8 cellular contexts compared by ENCODE assay signal in genomic region chr4:602559-602942, GRCh38. TPM values are rescaled to one million over a fixed set of nuclear protein-coding genes. Genes with fewer than 3 reads are reported as not detected.
A peak's percentile ranks its signal among the peaks of the same experiment; 100 is the strongest.
DNase-seq lines count a peak whose midpoint lies in the region; ATAC-seq and TF ChIP-seq lines count a peak whose summit lies in the region.

No MANE protein-coding gene starts in this region.

- TF ChIP-seq EP300 in ovary (IDR thresholded peaks at IDR 0.05), result no peak

- H3K27me3 Mint-ChIP-seq in activated T-cell treated with anti-CD3 and anti-CD28 coated beads, Interleukin-2, amount 50 U/mL, for 4 hours (ENCODE audit: low read depth), result peaks cover 25% of the 10 kb centered on the region

- H3K36me3 ChIP-seq in ovary (no peaks in the 10 kb centered on the region), mesenchymal stem cell (ENCODE audit: control insufficient read depth in 1 of 2, insufficient read depth in 2 of 2, low read depth in 1 of 2, low read length in 2 of 2) (no peaks in the 10 kb centered on the region)

- H3K18ac ChIP-seq in mesenchymal stem cell (ENCODE audit: low read depth in 1 of 2, low read length in 2 of 2), result no peak overlapping the region

- H3K9ac ChIP-seq in mesenchymal stem cell (ENCODE audit: low read length), result no peak overlapping the region

- DNase-seq in NCI-H2196 (lab: John Stamatoyannopoulos, UW; ENCODE audit: unreplicated experiment) (peak; percentile 81), iPS DF 4.7 (ENCODE audit: extremely low read depth, low spot score) (peak; percentile 78), ovary (no peak), mesenchymal stem cell (no peak)
- peak; percentile 51 for DNase-seq in activated T-cell treated with anti-CD3 and anti-CD28 coated beads, Interleukin-2, amount 50 U/mL, for 4 hours
- DNase-seq in stimulated activated CD4-positive, alpha-beta T cell treated with anti-CD3 and anti-CD28 coated beads, Interleukin-4, amount 100 ng/mL, for 1 hour, result peak; percentile 65

- H3K4me1 ChIP-seq in ovary (ENCODE audit: insufficient read depth) (no peaks in the 10 kb centered on the region), mesenchymal stem cell (ENCODE audit: control insufficient read depth, insufficient read depth, low read depth, low read length) (no peaks in the 10 kb centered on the region)

- H3K27ac ChIP-seq in ovary (no peak overlapping the region), mesenchymal stem cell (ENCODE audit: low read length, poor library complexity, severe bottlenecking) (no peak overlapping the region)

- H3K4me3 Mint-ChIP-seq in activated T-cell treated with anti-CD3 and anti-CD28 coated beads, Interleukin-2, amount 50 U/mL, for 4 hours, result no peak overlapping the region

- no peak overlapping the region for H2AFZ ChIP-seq in mesenchymal stem cell (ENCODE audit: low read depth, low read length)

- no peaks in the 10 kb centered on the region for H3K9me3 Mint-ChIP-seq in activated T-cell treated with anti-CD3 and anti-CD28 coated beads, Interleukin-2, amount 50 U/mL, for 4 hours

- peaks cover 6% of the 10 kb centered on the region for H3K4me1 Mint-ChIP-seq in activated T-cell treated with anti-CD3 and anti-CD28 coated beads, Interleukin-2, amount 50 U/mL, for 4 hours (ENCODE audit: low read depth)

- WGBS in ovary, 3 donors, result 13 to 18% (median 16%) methylated on average over 8 of the region's 8 CpGs
- WGBS in mesenchymal stem cell, result 28% methylated on average over 8 of the region's 8 CpGs

- no peak overlapping the region for H3K4me2 ChIP-seq in mesenchymal stem cell (ENCODE audit: low read length, poor library complexity, severe bottlenecking)

- H2AK5ac ChIP-seq in mesenchymal stem cell (ENCODE audit: low read length, severe bottlenecking), result no peak overlapping the region

- H3K9me3 ChIP-seq in ovary (no peaks in the 10 kb centered on the region), mesenchymal stem cell (ENCODE audit: control insufficient read depth, low read length) (peaks cover 2% of the 10 kb centered on the region)

- H3K4me3 ChIP-seq in ovary (no peak overlapping the region), mesenchymal stem cell (ENCODE audit: insufficient read depth in 1 of 2, low read depth in 1 of 2, low read length in 2 of 2) (no peak overlapping the region)

- no peaks in the 10 kb centered on the region for H3K36me3 Mint-ChIP-seq in activated T-cell treated with anti-CD3 and anti-CD28 coated beads, Interleukin-2, amount 50 U/mL, for 4 hours (ENCODE audit: insufficient read depth)

- H2BK120ac ChIP-seq in mesenchymal stem cell (ENCODE audit: low read depth, low read length), result no peak overlapping the region

- TF ChIP-seq CTCF in GM12873 (IDR thresholded peaks at IDR 0.05; ENCODE audit: insufficient read depth, low read depth, low read length, missing control alignments), result peak; percentile 55
- TF ChIP-seq CTCF in ovary (IDR thresholded peaks at IDR 0.05), result no peak

- no peak overlapping the region for H4K91ac ChIP-seq in mesenchymal stem cell (ENCODE audit: low read length)

- no peak for TF ChIP-seq POLR2A in ovary (IDR thresholded peaks at IDR 0.05)

- H3K4ac ChIP-seq in mesenchymal stem cell (ENCODE audit: low read depth in 1 of 2, low read length in 2 of 2), result no peak overlapping the region

- no peak overlapping the region for H2BK12ac ChIP-seq in mesenchymal stem cell (ENCODE audit: low read length in 2 of 2)

- H3K23ac ChIP-seq in mesenchymal stem cell (ENCODE audit: low read length in 2 of 2), result no peak overlapping the region

- H3K27me3 ChIP-seq in ovary, result no peaks in the 10 kb centered on the region
- H3K27me3 ChIP-seq in mesenchymal stem cell (ENCODE audit: control insufficient read depth in 1 of 2, insufficient read depth in 1 of 2, low read length in 2 of 2), result peaks cover 19 to 39% of the 10 kb centered on the region in 2 experiments

- peak; percentile 68 to 72 for ATAC-seq in activated T-cell treated with anti-CD3 and anti-CD28 coated beads, Interleukin-2, amount 50 U/mL, for 4 hours
- no peak for ATAC-seq in GM19035 (IDR thresholded peaks at IDR 0.05; ENCODE audit: unreplicated experiment)

- no peak overlapping the region for H2BK15ac ChIP-seq in mesenchymal stem cell (ENCODE audit: low read depth, poor library complexity, severe bottlenecking)

- no peak overlapping the region for H4K8ac ChIP-seq in mesenchymal stem cell (ENCODE audit: low read length)

- no peak overlapping the region for H3K14ac ChIP-seq in mesenchymal stem cell (ENCODE audit: low read length in 2 of 2)

- intact Hi-C loops in ovary (cut with DNase I), result no loop called here

- no peak overlapping the region for H2BK5ac ChIP-seq in mesenchymal stem cell (ENCODE audit: low read depth, low read length, poor library complexity, severe bottlenecking)

- H3K79me1 ChIP-seq in mesenchymal stem cell (replicated peaks; ENCODE audit: low read length, poor library complexity, severe bottlenecking), result no peaks in the 10 kb centered on the region

RNA-seq across cellular contexts. Expression of gene PDE6B, which starts 22.8 kb away (rescaled TPM):
- 10 to 100 TPM in 2 of 3 donors, 1 to 10 TPM in 1; 8.3 to 10.5 (median 10.3) TPM for total RNA-seq in activated T-cell treated with anti-CD3 and anti-CD28 coated beads, Interleukin-2, amount 50 U/mL, for 4 hours
- 1 to 10 TPM; 1.4 to 7.5 (median 5.3) TPM for total RNA-seq in ovary
- polyA plus RNA-seq in ovary, result 1 to 10 TPM; 2.2 to 2.3 TPM
- polyA plus RNA-seq in mesenchymal stem cell (2013, experiment 1 of 2), result 1.3 TPM
- 0.97 TPM for polyA plus RNA-seq in mesenchymal stem cell (2013, experiment 2 of 2)

RNA-seq across cellular contexts. Expression of gene TMEM271, which starts 26.5 kb away (rescaled TPM):
- total RNA-seq in activated T-cell treated with anti-CD3 and anti-CD28 coated beads, Interleukin-2, amount 50 U/mL, for 4 hours, result not detected
- not detected for total RNA-seq in ovary
- not detected for polyA plus RNA-seq in ovary
- not detected for polyA plus RNA-seq in mesenchymal stem cell (2013, experiment 1 of 2)
- polyA plus RNA-seq in mesenchymal stem cell (2013, experiment 2 of 2), result not detected

Comparison
In these comparisons a context has a peak if more than half of its experiments do, and no peak if none do; other contexts are left out.
1. DNase-seq: peak in NCI-H2196 (single experiment), activated T-cell treated with anti-CD3 and anti-CD28 coated beads, Interleukin-2, amount 50 U/mL, for 4 hours (single experiment), iPS DF 4.7 (single experiment) and stimulated activated CD4-positive, alpha-beta T cell treated with anti-CD3 and anti-CD28 coated beads, Interleukin-4, amount 100 ng/mL, for 1 hour (single experiment); none in ovary (0 of 5) and mesenchymal stem cell (single experiment).